Comparison of ENCODE assay signal across 8 cellular contexts in genomic region chr1:155207578-155208405, GRCh38. TPM values are rescaled to one million over a fixed set of nuclear protein-coding genes. Genes with fewer than 3 reads are reported as not detected.
DNase-seq lines count a peak whose midpoint lies in the region; ATAC-seq lines count a peak whose summit lies in the region.

THBS3 (minus strand) TSS chr1:155207897; CDS start chr1:155207876, 21 bp downstream.

- H3K27me3 Mint-ChIP-seq in stimulated activated naive B cell treated with anti-CD40 and anti-IgM and Interleukin-4, amounts not matched to agents 10 μg/mL and 1 μg/mL and 100 μg/mL, for 72 hours: no peaks in the 10 kb centered on the region

- ATAC-seq in left colon (peak; percentile 7), GM18873 (IDR thresholded peaks at IDR 0.05; ENCODE audit: low FRiP score, unreplicated experiment) (no peak)
- ATAC-seq in stimulated activated naive B cell treated with anti-CD40 and anti-IgM and Interleukin-4, amounts not matched to agents 10 μg/mL and 1 μg/mL and 100 μg/mL, for 72 hours (replicated peaks): no peak

- H3K36me3 Mint-ChIP-seq in stimulated activated naive B cell treated with anti-CD40 and anti-IgM and Interleukin-4, amounts not matched to agents 10 μg/mL and 1 μg/mL and 100 μg/mL, for 72 hours: peaks cover 2 to 9% of the 10 kb centered on the region in 2 donors

- no peak for DNase-seq in T-helper 2 cell
- peak; percentile 41 for DNase-seq in NCI-H82 treated with DMSO at 0.1 percent for 48 hours (lab: John Stamatoyannopoulos, UW; ENCODE audit: unreplicated experiment)
- DNase-seq in cerebellar cortex (ENCODE audit: low spot score): peak; percentile 55
- DNase-seq in left colon: no peak
- no peak for DNase-seq in stimulated activated naive B cell treated with anti-CD40 and anti-IgM and Interleukin-4, amounts not matched to agents 10 μg/mL and 1 μg/mL and 100 μg/mL, for 72 hours
- DNase-seq in SKM-1 treated with dmso at 0.1 percent for 144 hours (lab: John Stamatoyannopoulos, UW; ENCODE audit: unreplicated experiment): no peak

- no peaks in the 10 kb centered on the region for H3K9me3 Mint-ChIP-seq in stimulated activated naive B cell treated with anti-CD40 and anti-IgM and Interleukin-4, amounts not matched to agents 10 μg/mL and 1 μg/mL and 100 μg/mL, for 72 hours

- H3K27ac Mint-ChIP-seq in stimulated activated naive B cell treated with anti-CD40 and anti-IgM and Interleukin-4, amounts not matched to agents 10 μg/mL and 1 μg/mL and 100 μg/mL, for 72 hours: peak within 1 kb of the TSS; percentile 97

- H3K4me1 Mint-ChIP-seq in stimulated activated naive B cell treated with anti-CD40 and anti-IgM and Interleukin-4, amounts not matched to agents 10 μg/mL and 1 μg/mL and 100 μg/mL, for 72 hours: peaks cover 21 to 31% of the 10 kb centered on the region in 2 donors

- intact Hi-C loops in T-helper 2 cell treated with Interferon-gamma antibody and Interleukin-4, amounts not matched to agents 100 ng/mL and 5 ng/mL, for 36 hours (cut with micrococcal nuclease): loop anchor here (1.0 to 2.0 kb wide), 4 partner anchors 13 to 116 kb away; no protein-coding TSS in a partner anchor
- intact Hi-C loops in left colon (cut with DNase I, micrococcal nuclease): no loop called here

- peak within 1 kb of the TSS; percentile 94 to 99 for H3K4me3 Mint-ChIP-seq in stimulated activated naive B cell treated with anti-CD40 and anti-IgM and Interleukin-4, amounts not matched to agents 10 μg/mL and 1 μg/mL and 100 μg/mL, for 72 hours

RNA-seq across cellular contexts. Expression of gene THBS3, which starts in this region (rescaled TPM):
- 13.7 and 13.8 TPM in 2 replicates for total RNA-seq in T-helper 2 cell treated with Interferon-gamma antibody and Interleukin-4, amounts not matched to agents 100 ng/mL and 5 ng/mL, for 36 hours
- total RNA-seq in left colon: 10 to 100 TPM; 20.0 to 20.9 TPM

Comparison
In these comparisons a context has a peak if more than half of its experiments do, and no peak if none do; other contexts are left out.
1. DNase-seq: peak in NCI-H82 treated with DMSO at 0.1 percent for 48 hours (single experiment) and cerebellar cortex (single experiment); none in T-helper 2 cell (0 of 5), left colon (0 of 2), stimulated activated naive B cell treated with anti-CD40 and anti-IgM and Interleukin-4, amounts not matched to agents 10 μg/mL and 1 μg/mL and 100 μg/mL, for 72 hours (single experiment) and SKM-1 treated with dmso at 0.1 percent for 144 hours (single experiment).